Comparison of ENCODE assay signal across 9 cellular contexts in genomic region chr11:107017104-107017432, GRCh38. TPM values are rescaled to one million over a fixed set of nuclear protein-coding genes. Genes with fewer than 3 reads are reported as not detected.
A peak's percentile ranks its signal among the peaks of the same experiment; 100 is the strongest.
DNase-seq lines count a peak whose midpoint lies in the region; ATAC-seq and TF ChIP-seq lines count a peak whose summit lies in the region.
"Had no signal": no experiment of that assay in that cellular context is flagged by ENCODE, and none has a peak within 500 bp of the region (broad histone marks: within the 10 kb centered on the region; RNA-seq: fewer than 3 reads in every experiment).

No MANE protein-coding gene starts in this region.

- DNase-seq in Right ventricle myocardium inferior (ENCODE audit: missing footprints), result no peak
- no peak for DNase-seq in cardiac septum (ENCODE audit: low spot score)
- DNase-seq in choroid plexus epithelial cell (ENCODE audit: low read depth), result peak; percentile 10
- no peak for DNase-seq in mesendoderm
- no peak for DNase-seq in aorta
- DNase-seq in stimulated activated CD4-positive, alpha-beta T cell treated with anti-CD3 and anti-CD28 coated beads, Interleukin-4, amount 100 ng/mL, for 1 hour, result no peak
- DNase-seq in MV-4-11 (lab: John Stamatoyannopoulos, UW), result no peak
- DNase-seq in immature natural killer cell, result no peak
- DNase-seq: DMS 273 treated with DMSO at 0.1 percent for 48 hours had no signal

- H3K4me3 ChIP-seq in choroid plexus epithelial cell (ENCODE audit: low read depth, low read length) (no peak overlapping the region), mesendoderm (ENCODE audit: low read length) (no peak overlapping the region), aorta (ENCODE audit: low read length in 2 of 2) (no peak overlapping the region)

- H4K8ac ChIP-seq in mesendoderm (ENCODE audit: low read depth, low read length), result no peak overlapping the region

- H3K4me3 Mint-ChIP-seq in immature natural killer cell, result peak overlapping the region in 2 of 5 donors; percentile 36 to 53

- peaks cover 3% of the 10 kb centered on the region for H3K4me1 ChIP-seq in mesendoderm (ENCODE audit: control insufficient read depth, low read depth, low read length)
- no peaks in the 10 kb centered on the region for H3K4me1 ChIP-seq in aorta (ENCODE audit: control insufficient read depth in 1 of 2, insufficient read depth in 2 of 2, low read length in 2 of 2)

- no peak overlapping the region for H2BK120ac ChIP-seq in mesendoderm (ENCODE audit: low read depth, low read length)

- no peak overlapping the region for H3K4ac ChIP-seq in mesendoderm (ENCODE audit: low read depth, low read length)

- H3K9me3 Mint-ChIP-seq in immature natural killer cell, result peaks cover 2 to 44% (median 6%) of the 10 kb centered on the region in 6 donors

- no peak overlapping the region for H3K23ac ChIP-seq in mesendoderm (ENCODE audit: low read length)

- H3K56ac ChIP-seq in mesendoderm (ENCODE audit: low read length), result peak overlapping the region; percentile 10

- no peak overlapping the region for H3K27ac Mint-ChIP-seq in immature natural killer cell

- H3K27me3 Mint-ChIP-seq in immature natural killer cell (ENCODE audit: low read depth in 3 of 3), result peaks cover 6 to 13% (median 8%) of the 10 kb centered on the region in 3 donors

- H3K79me1 ChIP-seq in mesendoderm (ENCODE audit: low read length), result no peaks in the 10 kb centered on the region

- H2AK5ac ChIP-seq in mesendoderm (ENCODE audit: low read length), result no peak overlapping the region

- H3K18ac ChIP-seq in mesendoderm (ENCODE audit: low read length), result no peak overlapping the region

- H3K36me3 Mint-ChIP-seq in immature natural killer cell, result peaks cover 4% of the 10 kb centered on the region in 3 donors

- H3K9me3 ChIP-seq in aorta (ENCODE audit: control insufficient read depth, low read length), result no peaks in the 10 kb centered on the region

- no peak overlapping the region for H3K27ac ChIP-seq in mesendoderm (ENCODE audit: low read depth, low read length)
- no peak overlapping the region for H3K27ac ChIP-seq in aorta (ENCODE audit: low read depth in 1 of 2, low read length in 2 of 2)

- no peak overlapping the region for H2BK5ac ChIP-seq in mesendoderm (ENCODE audit: low read length)

- no peaks in the 10 kb centered on the region for H3K79me2 ChIP-seq in mesendoderm (ENCODE audit: control insufficient read depth, insufficient read depth, low read length)

- ATAC-seq in Right ventricle myocardium inferior (peak; percentile 47), aorta (ENCODE audit: low FRiP score) (peak; percentile 21)

- no CpG with 5 or more reads among the region's 3 CpGs for WGBS in mesendoderm (ENCODE audit: extremely low coverage, insufficient coverage, low lambda C conversion rate)
- WGBS in aorta, 2 donors, result 45 to 55% methylated on average over 3 of the region's 3 CpGs

- no peak overlapping the region for H2BK15ac ChIP-seq in mesendoderm (replicated peaks; ENCODE audit: low read depth)

- peak overlapping the region; percentile 47 for H3K9ac ChIP-seq in mesendoderm (ENCODE audit: low read length)

- H4K5ac ChIP-seq in mesendoderm (ENCODE audit: low read length), result no peak overlapping the region

- peak overlapping the region; percentile 26 for H3K4me2 ChIP-seq in mesendoderm (ENCODE audit: low read length)

- TF ChIP-seq CTCF in choroid plexus epithelial cell (conservative IDR thresholded peaks at IDR 0.05; ENCODE audit: low read depth, low read length), result no peak

- intact Hi-C loops in Right ventricle myocardium inferior (cut with DNase I) (no loop called here), cardiac septum (cut with DNase I) (loop anchor here (5.0 kb wide), 1 partner anchor 295 kb away; no protein-coding TSS in a partner anchor), aorta (cut with DNase I) (no loop called here)

- H3K27me3 ChIP-seq in mesendoderm (ENCODE audit: insufficient read depth, low read length, poor library complexity) (peaks cover 3% of the 10 kb centered on the region), aorta (ENCODE audit: control insufficient read depth in 1 of 2, insufficient read depth in 2 of 2, low read length in 1 of 2) (no peaks in the 10 kb centered on the region)

- H3K4me1 Mint-ChIP-seq in immature natural killer cell, result peaks cover 2 to 4% of the 10 kb centered on the region in 2 donors

- H3K36me3 ChIP-seq in mesendoderm (ENCODE audit: control insufficient read depth, insufficient read depth, low read length) (no peaks in the 10 kb centered on the region), aorta (ENCODE audit: control insufficient read depth in 1 of 2, insufficient read depth in 2 of 2, low read length in 1 of 2) (no peaks in the 10 kb centered on the region)

RNA-seq across cellular contexts. Expression of gene GUCY1A2, which starts 1.2 kb away (rescaled TPM):
- total RNA-seq in Right ventricle myocardium inferior (12.4 TPM), cardiac septum (11.0 TPM), aorta (10 to 100 TPM in 1 of 2 donors, 1 to 10 TPM in 1; 7.5 to 37.9 TPM)
- 0.48 TPM for polyA plus RNA-seq in mesendoderm (2013, experiment 1 of 2)
- 0.38 TPM for polyA plus RNA-seq in mesendoderm (2013, experiment 2 of 2)
- polyA plus RNA-seq in aorta (1 to 10 TPM in 1 of 2 donors, under 1 TPM in 1; 0.75 to 1.2 TPM), immature natural killer cell (not detected)
